ENCODE assay signal across 33 cellular contexts in genomic region chr7:67033251-67033650, GRCh38.
"Had no signal": no experiment of that assay in that cellular context is flagged by ENCODE, and none has a peak within 500 bp of the region (broad histone marks: within the 10 kb centered on the region; RNA-seq: fewer than 3 reads in every experiment).

No MANE protein-coding gene starts in this region.

- H3K4me3 ChIP-seq: adrenal gland, body of pancreas, esophagus muscularis mucosa, gastrocnemius medialis had no signal

- H3K4me3 Mint-ChIP-seq: activated CD4-positive, alpha-beta memory T cell treated with anti-CD3 and anti-CD28 coated beads, Interleukin-2, amount 10 ng/mL, durations not matched to agents 7 days and 5 days; activated CD4-positive, alpha-beta T cell treated with anti-CD3 and anti-CD28 coated beads, Interleukin-2, amount 10 ng/mL, durations not matched to agents 7 days and 5 days; activated naive CD4-positive, alpha-beta T cell treated with anti-CD3 and anti-CD28 coated beads for 36 hours; activated naive CD4-positive, alpha-beta T cell treated with anti-CD3 and anti-CD28 coated beads, Interleukin-2, amount 50 U/mL, for 24 hours; activated naive CD8-positive, alpha-beta T cell treated with anti-CD3 and anti-CD28 coated beads for 36 hours; activated naive CD8-positive, alpha-beta T cell treated with anti-CD3 and anti-CD28 coated beads, Interleukin-2, amount 50 U/mL, for 24 hours; activated T-cell treated with anti-CD3 and anti-CD28 coated beads, Interleukin-2, amount 50 U/mL, for 4 hours; activated T-helper 1 cell treated with anti-CD3 and anti-CD28 coated beads, Interleukin-12 subunit alpha, Interleukin-12 subunit beta, Interleukin-2, Interleukin-4 antibody, amounts not matched to agents 30 ng/mL and 10 ng/mL and 1 ng/mL, durations not matched to agents 14 hours and 24 hours and 36 hours; effector memory CD8-positive, alpha-beta T cell; T-helper 17 cell; T-helper 2 cell treated with Interferon-gamma antibody and Interleukin-4, amounts not matched to agents 5 μg/mL and 100 μg/mL, for 36 hours had no signal

- H3K4me1 ChIP-seq: adrenal gland, body of pancreas, foreskin keratinocyte had no signal

- H3K9me3 ChIP-seq: adrenal gland, body of pancreas, esophagus muscularis mucosa, gastrocnemius medialis had no signal

- H3K9me3 Mint-ChIP-seq: activated naive CD4-positive, alpha-beta T cell treated with anti-CD3 and anti-CD28 coated beads, Interleukin-2, amount 50 U/mL, for 24 hours; effector memory CD8-positive, alpha-beta T cell had no signal

- H3K36me3 ChIP-seq: adrenal gland had no signal

- H3K27ac Mint-ChIP-seq: activated CD4-positive, alpha-beta memory T cell treated with anti-CD3 and anti-CD28 coated beads, Interleukin-2, amount 10 ng/mL, durations not matched to agents 7 days and 5 days; activated CD4-positive, alpha-beta T cell treated with anti-CD3 and anti-CD28 coated beads, Interleukin-2, amount 10 ng/mL, durations not matched to agents 7 days and 5 days; activated naive CD4-positive, alpha-beta T cell treated with anti-CD3 and anti-CD28 coated beads for 36 hours; activated naive CD4-positive, alpha-beta T cell treated with anti-CD3 and anti-CD28 coated beads, Interleukin-2, amount 50 U/mL, for 24 hours; activated naive CD8-positive, alpha-beta T cell treated with anti-CD3 and anti-CD28 coated beads for 36 hours; activated naive CD8-positive, alpha-beta T cell treated with anti-CD3 and anti-CD28 coated beads, Interleukin-2, amount 50 U/mL, for 24 hours; activated T-helper 1 cell treated with anti-CD3 and anti-CD28 coated beads, Interleukin-12 subunit alpha, Interleukin-12 subunit beta, Interleukin-2, Interleukin-4 antibody, amounts not matched to agents 30 ng/mL and 10 ng/mL and 1 ng/mL, durations not matched to agents 14 hours and 24 hours and 36 hours; activated T-helper 2 cell treated with anti-CD3 and anti-CD28 coated beads, Interferon-gamma antibody, Interleukin-2, Interleukin-4, amounts not matched to agents 10 μg/mL and 5 μg/mL and 100 μg/mL, durations not matched to agents 14 hours and 24 hours and 36 hours; effector memory CD8-positive, alpha-beta T cell; T-helper 2 cell treated with Interferon-gamma antibody and Interleukin-4, amounts not matched to agents 5 μg/mL and 100 μg/mL, for 36 hours had no signal

- ATAC-seq: activated naive CD8-positive, alpha-beta T cell treated with anti-CD3 and anti-CD28 coated beads, Interleukin-2, amount 50 U/mL, for 24 hours; activated T-cell treated with anti-CD3 and anti-CD28 coated beads, Interleukin-2, amount 50 U/mL, for 4 hours; body of pancreas; effector memory CD8-positive, alpha-beta T cell; foreskin keratinocyte; gastrocnemius medialis; T-helper 17 cell had no signal

- DNase-seq: activated CD4-positive, alpha-beta memory T cell treated with anti-CD3 and anti-CD28 coated beads, Interleukin-2, amount 10 ng/mL, durations not matched to agents 7 days and 5 days; activated CD4-positive, alpha-beta T cell treated with anti-CD3 and anti-CD28 coated beads for 4 hours; activated CD4-positive, alpha-beta T cell treated with anti-CD3 and anti-CD28 coated beads, Interleukin-2, amount 10 ng/mL, durations not matched to agents 7 days and 5 days; activated CD4-positive, alpha-beta T cell treated with anti-CD3 and anti-CD28 coated beads, Interleukin-2, amount 50 U/mL, for 4 hours; activated CD4-positive, CD25-positive, alpha-beta regulatory T cell; activated CD4-positive, CD25-positive, alpha-beta regulatory T cell treated with anti-CD3 and anti-CD28 coated beads, Interleukin-2, amount 50 U/mL, for 72 hours; activated CD8-positive, alpha-beta memory T cell treated with anti-CD3 and anti-CD28 coated beads, Interleukin-2, amount 50 U/mL, for 48 hours; activated effector memory CD4-positive, alpha-beta T cell treated with anti-CD3 and anti-CD28 coated beads, Interleukin-2, amount 50 U/mL, for 16 hours; activated naive CD4-positive, alpha-beta T cell treated with anti-CD3 and anti-CD28 coated beads for 36 hours; activated naive CD8-positive, alpha-beta T cell treated with anti-CD3 and anti-CD28 coated beads for 36 hours; activated naive CD8-positive, alpha-beta T cell treated with anti-CD3 and anti-CD28 coated beads, Interleukin-2, amount 50 U/mL, for 24 hours; activated T-cell treated with anti-CD3 and anti-CD28 coated beads for 4 hours; activated T-cell treated with anti-CD3 and anti-CD28 coated beads, Interleukin-2, amount 50 U/mL, for 4 hours; amygdala; aorta; body of pancreas; cortex of kidney; dermis blood vessel endothelial cell; effector CD4-positive, alpha-beta T cell; effector memory CD8-positive, alpha-beta T cell; erythroblast; foreskin keratinocyte; gastrocnemius medialis; glutamatergic neuron; T-helper 1 cell; T-helper 17 cell; T1000 had no signal

- H3K27me3 Mint-ChIP-seq: activated CD4-positive, alpha-beta memory T cell treated with anti-CD3 and anti-CD28 coated beads, Interleukin-2, amount 10 ng/mL, durations not matched to agents 7 days and 5 days; activated CD4-positive, alpha-beta T cell treated with anti-CD3 and anti-CD28 coated beads, Interleukin-2, amount 10 ng/mL, durations not matched to agents 7 days and 5 days; activated naive CD4-positive, alpha-beta T cell treated with anti-CD3 and anti-CD28 coated beads, Interleukin-2, amount 50 U/mL, for 24 hours; activated naive CD8-positive, alpha-beta T cell treated with anti-CD3 and anti-CD28 coated beads for 36 hours; activated naive CD8-positive, alpha-beta T cell treated with anti-CD3 and anti-CD28 coated beads, Interleukin-2, amount 50 U/mL, for 24 hours; effector memory CD8-positive, alpha-beta T cell; T-helper 17 cell had no signal

- H3K4me1 Mint-ChIP-seq: activated CD4-positive, alpha-beta memory T cell treated with anti-CD3 and anti-CD28 coated beads, Interleukin-2, amount 10 ng/mL, durations not matched to agents 7 days and 5 days; activated CD4-positive, alpha-beta T cell treated with anti-CD3 and anti-CD28 coated beads, Interleukin-2, amount 10 ng/mL, durations not matched to agents 7 days and 5 days; activated naive CD4-positive, alpha-beta T cell treated with anti-CD3 and anti-CD28 coated beads, Interleukin-2, amount 50 U/mL, for 24 hours; activated naive CD8-positive, alpha-beta T cell treated with anti-CD3 and anti-CD28 coated beads for 36 hours; activated naive CD8-positive, alpha-beta T cell treated with anti-CD3 and anti-CD28 coated beads, Interleukin-2, amount 50 U/mL, for 24 hours; T-helper 17 cell had no signal

- H3K27me3 ChIP-seq: adrenal gland, body of pancreas, esophagus muscularis mucosa, foreskin keratinocyte, gastrocnemius medialis had no signal
